ENCODE assay signal across 1 cellular context in the genomic region with DNA sequence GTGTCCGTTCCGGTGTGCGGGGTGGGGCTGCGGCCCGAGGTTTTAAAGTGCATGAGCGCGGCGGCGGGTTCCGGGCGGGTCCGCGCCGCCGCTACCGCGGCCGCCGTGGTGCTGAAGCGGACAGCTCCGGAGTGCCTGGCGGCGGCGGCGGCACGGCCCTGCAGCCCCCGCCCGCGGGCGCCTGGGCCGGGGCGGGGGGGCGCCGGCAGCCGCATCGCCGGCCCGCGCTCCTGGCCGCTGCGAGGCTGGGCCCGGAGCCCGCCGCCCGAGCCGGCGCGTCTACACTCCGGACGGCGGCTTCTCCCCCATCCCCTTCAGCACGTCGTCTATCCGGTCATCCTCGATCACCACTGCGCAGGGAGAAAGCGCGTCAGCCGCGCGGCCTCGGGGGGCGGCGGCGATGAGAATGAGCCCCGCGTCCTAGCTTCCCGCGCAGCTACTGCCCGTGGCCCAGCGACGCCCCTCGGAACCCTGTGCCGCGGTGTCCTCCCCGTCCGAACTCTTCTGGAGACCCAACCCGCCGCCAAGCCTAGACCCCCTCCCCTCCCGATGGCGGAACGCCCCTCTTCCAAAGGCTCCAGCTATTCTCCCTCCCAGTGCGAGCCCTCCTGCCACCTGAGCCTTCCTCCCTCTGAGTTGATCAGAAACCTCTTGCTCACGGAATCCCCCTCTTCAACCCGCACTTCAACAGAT.
TF ChIP-seq lines count a peak whose summit lies in the region.

No MANE protein-coding gene starts in this region.

TF ChIP-seq in HepG2, 621 proteins besides CTCF, POLR2A, EP300 and RAD21 (continued from another document):
- TF ChIP-seq, protein P1, sequence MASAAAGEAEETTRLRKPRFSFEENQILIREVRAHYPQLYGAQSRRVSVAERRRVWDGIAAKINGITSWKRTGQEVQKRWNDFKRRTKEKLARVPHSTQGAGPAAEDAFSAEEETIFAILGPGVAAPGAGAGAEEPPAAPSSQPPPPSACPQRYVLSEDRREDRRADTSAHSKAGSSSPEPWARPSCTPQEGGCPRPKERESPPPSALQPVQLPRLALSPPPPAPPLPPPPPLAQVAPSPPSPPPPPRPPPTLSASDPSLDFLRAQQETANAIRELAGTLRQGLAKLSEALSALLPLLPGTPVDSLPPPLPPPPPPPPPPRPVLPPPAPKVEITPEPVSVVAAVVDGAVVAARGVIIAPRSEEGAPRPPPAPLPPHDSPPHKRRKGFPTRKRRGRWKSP (CRISPR knock-in tag; IDR thresholded peaks at IDR 0.05): no peak
- no peak for TF ChIP-seq ZNF883 (CRISPR knock-in tag; IDR thresholded peaks at IDR 0.05; ENCODE audit: not compliant biosample characterization)
- no peak for TF ChIP-seq ZSCAN9 (CRISPR knock-in tag; IDR thresholded peaks at IDR 0.05; ENCODE audit: borderline replicate concordance)
- TF ChIP-seq, protein P2, sequence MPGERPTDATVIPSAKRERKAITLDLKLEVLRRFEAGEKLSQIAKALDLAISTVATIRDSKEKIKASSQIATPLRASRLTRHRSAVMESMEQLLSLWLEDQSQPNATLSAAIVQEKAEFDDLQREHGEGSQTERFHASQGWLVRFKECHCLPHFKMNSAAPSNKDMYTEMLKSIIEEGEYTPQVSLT (CRISPR knock-in tag; IDR thresholded peaks at IDR 0.05; ENCODE audit: borderline replicate concordance, low read depth): no peak
- no peak for TF ChIP-seq CHD4 (IDR thresholded peaks at IDR 0.05; ENCODE audit: borderline replicate concordance, low read length)
- TF ChIP-seq, protein P3, sequence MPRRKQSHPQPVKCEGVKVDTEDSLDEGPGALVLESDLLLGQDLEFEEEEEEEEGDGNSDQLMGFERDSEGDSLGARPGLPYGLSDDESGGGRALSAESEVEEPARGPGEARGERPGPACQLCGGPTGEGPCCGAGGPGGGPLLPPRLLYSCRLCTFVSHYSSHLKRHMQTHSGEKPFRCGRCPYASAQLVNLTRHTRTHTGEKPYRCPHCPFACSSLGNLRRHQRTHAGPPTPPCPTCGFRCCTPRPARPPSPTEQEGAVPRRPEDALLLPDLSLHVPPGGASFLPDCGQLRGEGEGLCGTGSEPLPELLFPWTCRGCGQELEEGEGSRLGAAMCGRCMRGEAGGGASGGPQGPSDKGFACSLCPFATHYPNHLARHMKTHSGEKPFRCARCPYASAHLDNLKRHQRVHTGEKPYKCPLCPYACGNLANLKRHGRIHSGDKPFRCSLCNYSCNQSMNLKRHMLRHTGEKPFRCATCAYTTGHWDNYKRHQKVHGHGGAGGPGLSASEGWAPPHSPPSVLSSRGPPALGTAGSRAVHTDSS (CRISPR knock-in tag; conservative IDR thresholded peaks at IDR 0.05): no peak
- TF ChIP-seq ATF7 (IDR thresholded peaks at IDR 0.05): no peak
- TF ChIP-seq ATF7 (CRISPR knock-in tag; IDR thresholded peaks at IDR 0.05): no peak
- no peak for TF ChIP-seq SP4 (CRISPR knock-in tag; IDR thresholded peaks at IDR 0.05)
- TF ChIP-seq CENPX (CRISPR knock-in tag; IDR thresholded peaks at IDR 0.05): no peak
- TF ChIP-seq, protein P4, sequence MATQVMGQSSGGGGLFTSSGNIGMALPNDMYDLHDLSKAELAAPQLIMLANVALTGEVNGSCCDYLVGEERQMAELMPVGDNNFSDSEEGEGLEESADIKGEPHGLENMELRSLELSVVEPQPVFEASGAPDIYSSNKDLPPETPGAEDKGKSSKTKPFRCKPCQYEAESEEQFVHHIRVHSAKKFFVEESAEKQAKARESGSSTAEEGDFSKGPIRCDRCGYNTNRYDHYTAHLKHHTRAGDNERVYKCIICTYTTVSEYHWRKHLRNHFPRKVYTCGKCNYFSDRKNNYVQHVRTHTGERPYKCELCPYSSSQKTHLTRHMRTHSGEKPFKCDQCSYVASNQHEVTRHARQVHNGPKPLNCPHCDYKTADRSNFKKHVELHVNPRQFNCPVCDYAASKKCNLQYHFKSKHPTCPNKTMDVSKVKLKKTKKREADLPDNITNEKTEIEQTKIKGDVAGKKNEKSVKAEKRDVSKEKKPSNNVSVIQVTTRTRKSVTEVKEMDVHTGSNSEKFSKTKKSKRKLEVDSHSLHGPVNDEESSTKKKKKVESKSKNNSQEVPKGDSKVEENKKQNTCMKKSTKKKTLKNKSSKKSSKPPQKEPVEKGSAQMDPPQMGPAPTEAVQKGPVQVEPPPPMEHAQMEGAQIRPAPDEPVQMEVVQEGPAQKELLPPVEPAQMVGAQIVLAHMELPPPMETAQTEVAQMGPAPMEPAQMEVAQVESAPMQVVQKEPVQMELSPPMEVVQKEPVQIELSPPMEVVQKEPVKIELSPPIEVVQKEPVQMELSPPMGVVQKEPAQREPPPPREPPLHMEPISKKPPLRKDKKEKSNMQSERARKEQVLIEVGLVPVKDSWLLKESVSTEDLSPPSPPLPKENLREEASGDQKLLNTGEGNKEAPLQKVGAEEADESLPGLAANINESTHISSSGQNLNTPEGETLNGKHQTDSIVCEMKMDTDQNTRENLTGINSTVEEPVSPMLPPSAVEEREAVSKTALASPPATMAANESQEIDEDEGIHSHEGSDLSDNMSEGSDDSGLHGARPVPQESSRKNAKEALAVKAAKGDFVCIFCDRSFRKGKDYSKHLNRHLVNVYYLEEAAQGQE (IDR thresholded peaks at IDR 0.05; ENCODE audit: borderline replicate concordance in 1 of 2, low read depth in 1 of 2, low read length in 2 of 2): peak; percentile 65 to 91
- no peak for TF ChIP-seq MAZ (IDR thresholded peaks at IDR 0.05; ENCODE audit: borderline replicate concordance, low read depth, low read length)
- 0 out of 2 replicates have a peak, but pooled peaks have one; percentile 12 for TF ChIP-seq MAZ (CRISPR knock-in tag; IDR thresholded peaks at IDR 0.05; ENCODE audit: low read depth)
- TF ChIP-seq TARDBP (CRISPR knock-in tag; IDR thresholded peaks at IDR 0.05): no peak
- TF ChIP-seq PLRG1 (conservative IDR thresholded peaks at IDR 0.05): no peak
- TF ChIP-seq PHF20 (CRISPR knock-in tag; IDR thresholded peaks at IDR 0.05): no peak
- no peak for TF ChIP-seq ZNF547 (CRISPR knock-in tag; IDR thresholded peaks at IDR 0.05)
- no peak for TF ChIP-seq KLF12 (CRISPR knock-in tag; IDR thresholded peaks at IDR 0.05; ENCODE audit: borderline replicate concordance)
- TF ChIP-seq NR2F1 (CRISPR knock-in tag; IDR thresholded peaks at IDR 0.05): no peak
- no peak for TF ChIP-seq ZNF792 (CRISPR knock-in tag; IDR thresholded peaks at IDR 0.05)
- no peak for TF ChIP-seq NBN (conservative IDR thresholded peaks at IDR 0.05)
- no peak for TF ChIP-seq IKZF4 (CRISPR knock-in tag; IDR thresholded peaks at IDR 0.05; ENCODE audit: borderline replicate concordance, low read depth, not compliant biosample characterization)
- 0 out of 2 replicates have a peak, but pooled peaks have one; percentile 19 for TF ChIP-seq ZFY (CRISPR knock-in tag; IDR thresholded peaks at IDR 0.05)
- TF ChIP-seq HCFC1 (IDR thresholded peaks at IDR 0.05; ENCODE audit: low read depth, low read length): no peak
- no peak for TF ChIP-seq GFI1 (CRISPR knock-in tag; IDR thresholded peaks at IDR 0.05; ENCODE audit: borderline replicate concordance)
- no peak for TF ChIP-seq ZNF761 (CRISPR knock-in tag; conservative IDR thresholded peaks at IDR 0.05)
- no peak for TF ChIP-seq SOX6 (IDR thresholded peaks at IDR 0.05)
- no peak for TF ChIP-seq SOX6 (CRISPR knock-in tag; IDR thresholded peaks at IDR 0.05)
- no peak for TF ChIP-seq POLR2G (IDR thresholded peaks at IDR 0.05; ENCODE audit: low read depth, low read length)
- no peak for TF ChIP-seq ZNF44 (CRISPR knock-in tag; IDR thresholded peaks at IDR 0.05)
- peak; percentile 42 for TF ChIP-seq AGO2 (optimal IDR thresholded peaks at IDR 0.05; ENCODE audit: low read depth, low read length)
- TF ChIP-seq ZBTB3 (CRISPR knock-in tag; IDR thresholded peaks at IDR 0.05; ENCODE audit: borderline replicate concordance, low read depth): no peak
